ENCODE assay signal across 9 cellular contexts in genomic region chr20:50436052-50436656, GRCh38.
"Had no signal": no experiment of that assay in that cellular context is flagged by ENCODE, and none has a peak within 500 bp of the region (broad histone marks: within the 10 kb centered on the region; RNA-seq: fewer than 3 reads in every experiment).

No MANE protein-coding gene starts in this region.

- ATAC-seq: left colon, natural killer cell had no signal

- DNase-seq: activated CD4-positive, alpha-beta T cell treated with anti-CD3 and anti-CD28 coated beads, Interleukin-2, amount 10 ng/mL, durations not matched to agents 7 days and 5 days; activated CD4-positive, CD25-positive, alpha-beta regulatory T cell; amniotic stem cell; cerebellar nuclear complex; erythroblast; head of caudate nucleus; left colon; natural killer cell; stimulated activated CD4-positive, alpha-beta T cell treated with anti-CD3 and anti-CD28 coated beads, Interleukin-4, amount 100 ng/mL, for 1 hour had no signal
